In the genomic region with DNA sequence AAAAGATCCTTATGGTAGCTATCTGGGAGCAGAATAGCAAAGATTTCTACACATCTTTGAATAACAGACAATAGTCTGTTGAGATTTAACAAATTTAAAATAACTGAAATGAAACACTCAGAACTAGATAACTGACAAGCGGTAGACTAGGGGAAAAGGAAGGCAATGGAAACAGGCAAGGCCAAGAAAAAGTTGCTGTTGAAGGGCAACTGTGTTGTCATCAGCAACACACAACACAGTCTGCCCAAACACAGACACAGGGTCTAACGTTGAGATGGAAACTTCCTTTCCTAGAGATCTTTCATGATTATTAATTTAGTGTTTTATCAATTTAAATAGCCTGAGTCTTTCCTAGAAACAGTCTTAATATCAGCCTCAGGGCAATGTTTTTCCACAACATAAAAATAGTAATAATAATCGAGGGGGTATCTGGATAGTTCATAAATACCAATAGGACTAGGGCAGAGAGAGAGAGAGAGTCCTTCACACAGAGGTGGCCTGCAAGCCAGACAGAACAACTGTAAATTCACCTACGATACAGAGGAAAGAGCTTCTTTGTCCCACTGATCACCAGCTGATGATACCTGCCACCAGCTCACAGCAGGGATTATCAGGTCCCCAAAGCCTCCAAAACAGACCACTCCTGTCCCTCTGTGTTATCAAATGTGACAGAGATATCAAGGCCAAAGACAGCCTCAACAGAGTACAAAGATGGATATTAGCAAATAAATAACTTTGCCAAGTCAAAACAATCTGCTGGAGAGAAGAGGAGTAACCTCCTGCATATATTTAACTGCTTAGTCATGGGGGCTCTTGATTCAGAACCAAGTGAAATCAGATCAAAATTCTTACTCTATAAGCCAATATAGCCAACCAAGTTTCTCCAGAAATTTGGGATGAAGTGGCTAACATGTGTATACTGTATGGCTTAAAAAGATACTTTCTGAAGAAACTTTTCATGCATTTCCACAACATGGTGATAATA, we compare ENCODE assay signal across 12 cellular contexts.
DNase-seq lines count a peak whose midpoint lies in the region; ATAC-seq lines count a peak whose summit lies in the region.
"Had no signal": no experiment of that assay in that cellular context is flagged by ENCODE, and none has a peak within 500 bp of the region (broad histone marks: within the 10 kb centered on the region; RNA-seq: fewer than 3 reads in every experiment).

No MANE protein-coding gene starts in this region.

- intact Hi-C loops in dendritic cell treated with granulocyte-macrophage colony-stimulating factor and Interleukin-4, amounts not matched to agents 40 ng/mL and 50 ng/mL, for 4 days (cut with micrococcal nuclease) = no loop called here

- DNase-seq in Caki2 (ENCODE audit: low read depth) (peak; percentile 41), NCI-H524 treated with DMSO at 0.1 percent for 48 hours (lab: John Stamatoyannopoulos, UW) (peak; percentile 15), AML-193 (lab: John Stamatoyannopoulos, UW) (no peak), cerebellum (ENCODE audit: low spot score) (no peak)
- no peak for DNase-seq in naive thymus-derived CD8-positive, alpha-beta T cell
- no peak for DNase-seq in CD8-positive, alpha-beta memory T cell
- DNase-seq: activated naive CD4-positive, alpha-beta T cell treated with anti-CD3 and anti-CD28 coated beads, Interleukin-2, amount 10 ng/mL, durations not matched to agents 7 days and 5 days; T1000 had no signal

- H3K4me3 ChIP-seq in CD8-positive, alpha-beta memory T cell (ENCODE audit: low read length) = no peak overlapping the region
- H3K4me3 ChIP-seq: lung, thoracic aorta had no signal

- H3K4me1 ChIP-seq in CD8-positive, alpha-beta memory T cell (ENCODE audit: insufficient read depth, low read length) = no peaks in the 10 kb centered on the region

- H3K4me1 Mint-ChIP-seq in dendritic cell treated with granulocyte-macrophage colony-stimulating factor and Interleukin-4, amounts not matched to agents 40 ng/mL and 50 ng/mL, for 4 days (ENCODE audit: low read depth) = peaks cover 11% of the 10 kb centered on the region
- H3K4me1 Mint-ChIP-seq in naive thymus-derived CD8-positive, alpha-beta T cell = peaks cover 0 to 29% (median under 1%) of the 10 kb centered on the region in 4 donors
- peaks cover 2 to 6% (median 4%) of the 10 kb centered on the region in 3 donors for H3K4me1 Mint-ChIP-seq in CD8-positive, alpha-beta memory T cell

- H3K9me3 Mint-ChIP-seq in dendritic cell treated with granulocyte-macrophage colony-stimulating factor and Interleukin-4, amounts not matched to agents 40 ng/mL and 50 ng/mL, for 4 days = no peaks in the 10 kb centered on the region
- H3K9me3 Mint-ChIP-seq in naive thymus-derived CD8-positive, alpha-beta T cell = no peaks in the 10 kb centered on the region
- H3K9me3 Mint-ChIP-seq in CD8-positive, alpha-beta memory T cell = no peaks in the 10 kb centered on the region
- H3K9me3 Mint-ChIP-seq: activated naive CD4-positive, alpha-beta T cell treated with anti-CD3 and anti-CD28 coated beads, Interleukin-2, amount 10 ng/mL, durations not matched to agents 7 days and 5 days had no signal

- H3K27me3 ChIP-seq in CD8-positive, alpha-beta memory T cell (ENCODE audit: insufficient read depth, low read length, poor library complexity, severe bottlenecking) = no peaks in the 10 kb centered on the region

- CTCF ChIA-PET in CD8-positive, alpha-beta memory T cell (lab: Charles Lee) = interaction anchor here (0.8 to 6.7 kb wide), 8 partner anchors 11 to 290 kb away, joined by 3 to 68 read pairs (median 4); no protein-coding TSS in a partner anchor

- POLR2A ChIA-PET in naive thymus-derived CD8-positive, alpha-beta T cell (lab: Charles Lee) = no interaction called here
- POLR2A ChIA-PET in CD8-positive, alpha-beta memory T cell (lab: Charles Lee) = no interaction called here

- H3K27ac ChIP-seq in CD8-positive, alpha-beta memory T cell (ENCODE audit: low read depth, low read length) = no peak overlapping the region
- H3K27ac ChIP-seq: thoracic aorta had no signal

- H3K36me3 ChIP-seq in CD8-positive, alpha-beta memory T cell (ENCODE audit: insufficient read depth, low read length) = no peaks in the 10 kb centered on the region
- H3K36me3 ChIP-seq: thoracic aorta had no signal

- in situ Hi-C loops in Caki2 (cut with HindIII; ENCODE audit: low pct_unique_long_range_greater_than_20kb, low sequenced_read_pairs) = no loop called here

- H3K27me3 Mint-ChIP-seq in dendritic cell treated with granulocyte-macrophage colony-stimulating factor and Interleukin-4, amounts not matched to agents 40 ng/mL and 50 ng/mL, for 4 days = no peaks in the 10 kb centered on the region
- no peaks in the 10 kb centered on the region for H3K27me3 Mint-ChIP-seq in naive thymus-derived CD8-positive, alpha-beta T cell
- no peaks in the 10 kb centered on the region for H3K27me3 Mint-ChIP-seq in CD8-positive, alpha-beta memory T cell
- H3K27me3 Mint-ChIP-seq: activated naive CD4-positive, alpha-beta T cell treated with anti-CD3 and anti-CD28 coated beads, Interleukin-2, amount 10 ng/mL, durations not matched to agents 7 days and 5 days had no signal

- H3K9me3 ChIP-seq in CD8-positive, alpha-beta memory T cell (ENCODE audit: low read length) = no peaks in the 10 kb centered on the region
- H3K9me3 ChIP-seq: thoracic aorta had no signal

- H3K36me3 Mint-ChIP-seq in dendritic cell treated with granulocyte-macrophage colony-stimulating factor and Interleukin-4, amounts not matched to agents 40 ng/mL and 50 ng/mL, for 4 days (ENCODE audit: low read depth) = no peaks in the 10 kb centered on the region
- no peaks in the 10 kb centered on the region for H3K36me3 Mint-ChIP-seq in naive thymus-derived CD8-positive, alpha-beta T cell
- no peaks in the 10 kb centered on the region for H3K36me3 Mint-ChIP-seq in CD8-positive, alpha-beta memory T cell

- ATAC-seq in naive thymus-derived CD8-positive, alpha-beta T cell = no peak
- ATAC-seq in HG03139 (IDR thresholded peaks at IDR 0.05; ENCODE audit: unreplicated experiment) = no peak

- no peak overlapping the region for H3K4me3 Mint-ChIP-seq in dendritic cell treated with granulocyte-macrophage colony-stimulating factor and Interleukin-4, amounts not matched to agents 40 ng/mL and 50 ng/mL, for 4 days
- H3K4me3 Mint-ChIP-seq in naive thymus-derived CD8-positive, alpha-beta T cell = no peak overlapping the region
- H3K4me3 Mint-ChIP-seq in CD8-positive, alpha-beta memory T cell = no peak overlapping the region
- H3K4me3 Mint-ChIP-seq: activated naive CD4-positive, alpha-beta T cell treated with anti-CD3 and anti-CD28 coated beads, Interleukin-2, amount 10 ng/mL, durations not matched to agents 7 days and 5 days had no signal

- peak overlapping the region; percentile 12 for H3K27ac Mint-ChIP-seq in dendritic cell treated with granulocyte-macrophage colony-stimulating factor and Interleukin-4, amounts not matched to agents 40 ng/mL and 50 ng/mL, for 4 days
- peak overlapping the region in 7 of 10 donors; percentile 5 to 70 (median 28) for H3K27ac Mint-ChIP-seq in naive thymus-derived CD8-positive, alpha-beta T cell
- H3K27ac Mint-ChIP-seq in CD8-positive, alpha-beta memory T cell = peak overlapping the region in 4 of 8 donors; percentile 12 to 33 (median 28)
- H3K27ac Mint-ChIP-seq: activated naive CD4-positive, alpha-beta T cell treated with anti-CD3 and anti-CD28 coated beads, Interleukin-2, amount 10 ng/mL, durations not matched to agents 7 days and 5 days had no signal

Comparison
In these comparisons a context has a peak if more than half of its experiments do, and no peak if none do; other contexts are left out.
1. DNase-seq: peak in Caki2 (single experiment) and NCI-H524 treated with DMSO at 0.1 percent for 48 hours (single experiment); none in naive thymus-derived CD8-positive, alpha-beta T cell (0 of 10), AML-193 (0 of 2), cerebellum (single experiment) and CD8-positive, alpha-beta memory T cell (0 of 5).